ENCODE assay signal across 7 cellular contexts in the genomic region with DNA sequence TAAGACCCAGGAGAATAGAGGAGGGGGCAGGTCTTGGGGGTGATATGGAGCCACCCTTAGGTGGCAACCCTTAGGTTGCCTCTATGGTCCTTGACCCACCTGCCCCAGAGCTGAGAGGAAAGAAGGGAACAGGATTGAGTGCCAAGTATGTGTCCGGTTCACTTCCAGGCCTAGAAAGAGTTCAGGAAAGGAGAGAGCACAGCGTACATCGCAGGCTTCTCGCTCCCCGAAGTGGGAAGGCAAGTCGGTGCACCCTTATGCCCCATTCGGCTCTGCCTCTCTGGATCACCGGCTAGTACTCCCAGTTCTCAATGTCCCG. TPM values are rescaled to one million over a fixed set of nuclear protein-coding genes. Genes with fewer than 3 reads are reported as not detected.
DNase-seq lines count a peak whose midpoint lies in the region; ATAC-seq and TF ChIP-seq lines count a peak whose summit lies in the region.
"Had no signal": no experiment of that assay in that cellular context is flagged by ENCODE, and none has a peak within 500 bp of the region (broad histone marks: within the 10 kb centered on the region; RNA-seq: fewer than 3 reads in every experiment).

No MANE protein-coding gene starts in this region.

- ATAC-seq in activated T-helper 17 cell treated with anti-CD3 and anti-CD28 coated beads, Interleukin-2, amount 50 U/mL, for 72 hours (replicated peaks) = no peak
- no peak for ATAC-seq in HG02973 (IDR thresholded peaks at IDR 0.05; ENCODE audit: unreplicated experiment)

- H3K36me3 Mint-ChIP-seq in activated T-helper 17 cell treated with anti-CD3 and anti-CD28 coated beads, Interleukin-2, amount 50 U/mL, for 72 hours (ENCODE audit: low read depth) = no peaks in the 10 kb centered on the region

- H3K36me3 ChIP-seq in ES-I3 (ENCODE audit: insufficient read depth, low read length) = no peaks in the 10 kb centered on the region
- H3K36me3 ChIP-seq in mesodermal cell (ENCODE audit: control insufficient read depth, insufficient read depth, low read length) = peaks cover 13% of the 10 kb centered on the region
- no peaks in the 10 kb centered on the region for H3K36me3 ChIP-seq in OCI-LY7 (ENCODE audit: insufficient read depth, low read length)
- H3K36me3 ChIP-seq in Karpas-422 (ENCODE audit: insufficient read depth, low read length) = no peaks in the 10 kb centered on the region
- H3K36me3 ChIP-seq: right lobe of liver had no signal

- H3K9ac ChIP-seq in ES-I3 (ENCODE audit: low read depth, low read length) (peak overlapping the region; percentile 66), Karpas-422 (ENCODE audit: low read length) (no peak overlapping the region)

- peak overlapping the region; percentile 49 for H3K4me3 Mint-ChIP-seq in activated T-helper 17 cell treated with anti-CD3 and anti-CD28 coated beads, Interleukin-2, amount 50 U/mL, for 72 hours

- no peaks in the 10 kb centered on the region for H3K79me2 ChIP-seq in OCI-LY7 (ENCODE audit: insufficient read depth, low read depth, low read length)
- H3K79me2 ChIP-seq in Karpas-422 (ENCODE audit: low read length) = no peaks in the 10 kb centered on the region

- no TSS peak for BruUV-seq in OCI-LY7 (replicated peaks; lab: Mats Ljungman, UMichigan)

- H3K27ac ChIP-seq in mesodermal cell (ENCODE audit: low read depth, low read length, severe bottlenecking) (no peak overlapping the region), OCI-LY7 (ENCODE audit: low read depth, low read length, poor library complexity, severe bottlenecking) (no peak overlapping the region), Karpas-422 (ENCODE audit: low read length) (no peak overlapping the region)
- H3K27ac ChIP-seq: right lobe of liver had no signal

- no peak overlapping the region for H2AFZ ChIP-seq in OCI-LY7 (ENCODE audit: low read length)
- H2AFZ ChIP-seq in Karpas-422 (ENCODE audit: low read length) = no peak overlapping the region

- H3K27me3 ChIP-seq in Karpas-422 (ENCODE audit: low read length) = no peaks in the 10 kb centered on the region

- DNase-seq in OCI-LY7 (ENCODE audit: low spot score) (no peak), Karpas-422 (no peak)

- no peak for TF ChIP-seq CTCF in OCI-LY7 (conservative IDR thresholded peaks at IDR 0.05; ENCODE audit: low read length)

- WGBS in mesodermal cell (ENCODE audit: insufficient coverage in 2 of 2), 2 experiments = 13 to 14% methylated on average over 9 of the region's 9 CpGs

- H3K9me2 ChIP-seq in OCI-LY7 (ENCODE audit: insufficient read depth, low read length) (no peaks in the 10 kb centered on the region), Karpas-422 (replicated peaks; ENCODE audit: insufficient read depth, low read length) (no peaks in the 10 kb centered on the region)

- H3K4me1 ChIP-seq in ES-I3 (ENCODE audit: insufficient read depth, low read length) (peaks cover 37% of the 10 kb centered on the region), mesodermal cell (ENCODE audit: control insufficient read depth, insufficient read depth, low read length, poor library complexity, severe bottlenecking) (peaks cover 49% of the 10 kb centered on the region), OCI-LY7 (ENCODE audit: insufficient read depth, low read length, poor library complexity, severe bottlenecking) (no peaks in the 10 kb centered on the region), Karpas-422 (ENCODE audit: low read length) (peaks cover 5% of the 10 kb centered on the region; the same call in 1 of the 2 replicates)

- peaks cover 54% of the 10 kb centered on the region for H3K27me3 Mint-ChIP-seq in activated T-helper 17 cell treated with anti-CD3 and anti-CD28 coated beads, Interleukin-2, amount 50 U/mL, for 72 hours

- intact Hi-C loops in OCI-LY7 (cut with micrococcal nuclease; ENCODE audit: unreplicated experiment) = no loop called here

- no peaks in the 10 kb centered on the region for H3K9me3 Mint-ChIP-seq in activated T-helper 17 cell treated with anti-CD3 and anti-CD28 coated beads, Interleukin-2, amount 50 U/mL, for 72 hours

- peaks cover 8% of the 10 kb centered on the region for H3K4me1 Mint-ChIP-seq in activated T-helper 17 cell treated with anti-CD3 and anti-CD28 coated beads, Interleukin-2, amount 50 U/mL, for 72 hours

- H3K4me3 ChIP-seq in mesodermal cell (ENCODE audit: extremely low read depth, insufficient read depth, low read length, poor library complexity, severe bottlenecking) (peak overlapping the region; percentile 57), OCI-LY7 (ENCODE audit: low read depth, low read length, poor library complexity, severe bottlenecking) (no peak overlapping the region), Karpas-422 (ENCODE audit: low read length) (no peak overlapping the region)

- H3K4me2 ChIP-seq in OCI-LY7 (ENCODE audit: low read length) (no peak overlapping the region), Karpas-422 (ENCODE audit: low read depth, low read length, poor library complexity, severe bottlenecking) (no peak overlapping the region)

- H4K20me1 ChIP-seq in OCI-LY7 (ENCODE audit: insufficient read depth, low read length) = no peaks in the 10 kb centered on the region
- H4K20me1 ChIP-seq in Karpas-422 (ENCODE audit: insufficient read depth, low read depth, low read length) = peaks cover 4% of the 10 kb centered on the region; the same call in 1 of the 2 replicates

- no peak overlapping the region for H3K27ac Mint-ChIP-seq in activated T-helper 17 cell treated with anti-CD3 and anti-CD28 coated beads, Interleukin-2, amount 50 U/mL, for 72 hours

- no peaks in the 10 kb centered on the region for H3K9me3 ChIP-seq in ES-I3 (ENCODE audit: control insufficient read depth, insufficient read depth, low read length)
- no peaks in the 10 kb centered on the region for H3K9me3 ChIP-seq in mesodermal cell (ENCODE audit: control insufficient read depth, low read length)
- no peaks in the 10 kb centered on the region for H3K9me3 ChIP-seq in OCI-LY7 (ENCODE audit: low read length)
- H3K9me3 ChIP-seq in Karpas-422 (ENCODE audit: low read length) = no peaks in the 10 kb centered on the region
- H3K9me3 ChIP-seq: right lobe of liver had no signal

- POLR2A ChIA-PET in OCI-LY7 (lab: Charles Lee) = no interaction called here

- CTCF ChIA-PET in OCI-LY7 (lab: Charles Lee; ENCODE audit: unreplicated experiment) = no interaction called here

RNA-seq across cellular contexts. Expression of a gene that starts 0.6 kb away (rescaled TPM):
- total RNA-seq in activated T-helper 17 cell treated with anti-CD3 and anti-CD28 coated beads, Interleukin-2, amount 50 U/mL, for 72 hours = under 1 TPM in 1 of 2 donors, not detected in 1; 0.21 TPM
- polyA plus RNA-seq in mesodermal cell (2013, experiment 1 of 2) = 50.4 TPM
- polyA plus RNA-seq in mesodermal cell (2013, experiment 2 of 2) = 40.8 TPM
- total RNA-seq in OCI-LY7 (2014; rRNA removed; shearing (Covaris generic)) = 0.08 and 0.22 TPM in 2 replicates
- total RNA-seq in OCI-LY7 (2022) = 0.08 and 0.24 TPM in 2 replicates
- 0.04 TPM in 1 of 2 replicates, not detected in the other for total RNA-seq in Karpas-422 (2014; rRNA removed; shearing (Covaris generic); ENCODE audit: low replicate concordance)

RNA-seq across cellular contexts. Expression of a gene that starts 9.3 kb away (rescaled TPM):
- 10 to 100 TPM; 21.2 to 21.8 TPM for total RNA-seq in activated T-helper 17 cell treated with anti-CD3 and anti-CD28 coated beads, Interleukin-2, amount 50 U/mL, for 72 hours
- 47.6 TPM for polyA plus RNA-seq in mesodermal cell (2013, experiment 1 of 2)
- 39.6 TPM for polyA plus RNA-seq in mesodermal cell (2013, experiment 2 of 2)
- 33.9 and 42.9 TPM in 2 replicates for total RNA-seq in OCI-LY7 (2014; rRNA removed; shearing (Covaris generic))
- 37.3 and 39.1 TPM in 2 replicates for total RNA-seq in OCI-LY7 (2022)
- total RNA-seq in Karpas-422 (2014; rRNA removed; shearing (Covaris generic); ENCODE audit: low replicate concordance) = 37.7 and 63.5 TPM in 2 replicates

RNA-seq across cellular contexts. Expression of a gene that starts 18.9 kb away (rescaled TPM):
- total RNA-seq in activated T-helper 17 cell treated with anti-CD3 and anti-CD28 coated beads, Interleukin-2, amount 50 U/mL, for 72 hours = under 1 TPM; 0.58 to 0.61 TPM
- 0.52 TPM for polyA plus RNA-seq in mesodermal cell (2013, experiment 1 of 2)
- 0.35 TPM for polyA plus RNA-seq in mesodermal cell (2013, experiment 2 of 2)
- 0.23 and 0.85 TPM in 2 replicates for total RNA-seq in OCI-LY7 (2014; rRNA removed; shearing (Covaris generic))
- 1.2 and 2.0 TPM in 2 replicates for total RNA-seq in OCI-LY7 (2022)
- total RNA-seq in Karpas-422 (2014; rRNA removed; shearing (Covaris generic); ENCODE audit: low replicate concordance) = 2.8 TPM in 1 of 2 replicates, not detected in the other

RNA-seq across cellular contexts. Expression of a gene that starts 19.0 kb away (rescaled TPM):
- total RNA-seq in activated T-helper 17 cell treated with anti-CD3 and anti-CD28 coated beads, Interleukin-2, amount 50 U/mL, for 72 hours = 10 to 100 TPM; 58.0 to 58.8 TPM
- polyA plus RNA-seq in mesodermal cell (2013, experiment 1 of 2) = 77.2 TPM
- 79.2 TPM for polyA plus RNA-seq in mesodermal cell (2013, experiment 2 of 2)
- 27.1 and 50.8 TPM in 2 replicates for total RNA-seq in OCI-LY7 (2014; rRNA removed; shearing (Covaris generic))
- total RNA-seq in OCI-LY7 (2022) = 55.9 and 56.7 TPM in 2 replicates
- total RNA-seq in Karpas-422 (2014; rRNA removed; shearing (Covaris generic); ENCODE audit: low replicate concordance) = 38.2 and 50.3 TPM in 2 replicates

RNA-seq across cellular contexts. Expression of a gene that starts 28.7 kb away (rescaled TPM):
- total RNA-seq in activated T-helper 17 cell treated with anti-CD3 and anti-CD28 coated beads, Interleukin-2, amount 50 U/mL, for 72 hours = 10 to 100 TPM; 11.6 to 14.4 TPM
- polyA plus RNA-seq in mesodermal cell (2013, experiment 1 of 2) = 13.1 TPM
- 11.7 TPM for polyA plus RNA-seq in mesodermal cell (2013, experiment 2 of 2)
- total RNA-seq in OCI-LY7 (2014; rRNA removed; shearing (Covaris generic)) = 16.2 and 24.4 TPM in 2 replicates
- 31.1 and 35.7 TPM in 2 replicates for total RNA-seq in OCI-LY7 (2022)
- 11.1 and 21.9 TPM in 2 replicates for total RNA-seq in Karpas-422 (2014; rRNA removed; shearing (Covaris generic); ENCODE audit: low replicate concordance)
